22 cellular contexts compared by ENCODE assay signal in genomic region chr5:113218200-113218599, GRCh38.
DNase-seq lines count a peak whose midpoint lies in the region; ATAC-seq and TF ChIP-seq lines count a peak whose summit lies in the region.
"Had no signal": no experiment of that assay in that cellular context is flagged by ENCODE, and none has a peak within 500 bp of the region (broad histone marks: within the 10 kb centered on the region; RNA-seq: fewer than 3 reads in every experiment).

No MANE protein-coding gene starts in this region.

- ATAC-seq in GM21576 (IDR thresholded peaks at IDR 0.05; ENCODE audit: unreplicated experiment): no peak
- no peak for ATAC-seq in HG02840 (IDR thresholded peaks at IDR 0.05; ENCODE audit: low FRiP score, unreplicated experiment)
- ATAC-seq: activated CD8-positive, alpha-beta T cell treated with anti-CD3 and anti-CD28 coated beads for 36 hours; activated naive CD4-positive, alpha-beta T cell treated with anti-CD3 and anti-CD28 coated beads, Interleukin-2, amount 50 U/mL, for 72 hours; activated T-cell treated with anti-CD3 and anti-CD28 coated beads, Interleukin-2, amount 50 U/mL, for 4 hours; naive thymus-derived CD4-positive, alpha-beta T cell; stimulated activated effector memory CD8-positive, alpha-beta T cell treated with anti-CD3 and anti-CD28 coated beads, Interleukin-12 subunit alpha, Interleukin-12 subunit beta, amount 100 ng/mL, for 72 hours; T-helper 17 cell had no signal

- H3K4me1 ChIP-seq in right atrium auricular region (peaks cover 0 to 68% of the 10 kb centered on the region in 2 donors), parathyroid adenoma (peaks cover 58% of the 10 kb centered on the region)

- H3K36me3 ChIP-seq in H7 (replicated peaks; ENCODE audit: control insufficient read depth, insufficient read depth, low read length) (no peaks in the 10 kb centered on the region), right atrium auricular region (no peaks in the 10 kb centered on the region), parathyroid adenoma (ENCODE audit: control insufficient read depth, insufficient read depth, low read length) (no peaks in the 10 kb centered on the region)
- H3K36me3 ChIP-seq: tibial nerve had no signal

- H3K27ac ChIP-seq in right atrium auricular region (peak overlapping the region; percentile 75 to 84), parathyroid adenoma (peak overlapping the region; percentile 57)
- H3K27ac ChIP-seq: coronary artery had no signal

- DNase-seq in H7: peak; percentile 44
- DNase-seq in RPMI8226: peak; percentile 31
- no peak for DNase-seq in right atrium auricular region (ENCODE audit: low spot score)
- no peak for DNase-seq in activated CD4-positive, alpha-beta T cell treated with anti-CD3 and anti-CD28 coated beads for 1 hour
- DNase-seq in DMS114 treated with DMSO at 0.1 percent for 48 hours (lab: John Stamatoyannopoulos, UW; ENCODE audit: unreplicated experiment): no peak
- DNase-seq: activated CD8-positive, alpha-beta T cell treated with anti-CD3 and anti-CD28 coated beads for 36 hours; activated T-cell treated with anti-CD3 and anti-CD28 coated beads, Interleukin-2, amount 50 U/mL, for 4 hours; CD4-positive, CD25-positive, alpha-beta regulatory T cell; foreskin fibroblast; mammary epithelial cell; MM.1S; naive thymus-derived CD4-positive, alpha-beta T cell; NCI-H1694; NCI-H510A; T-helper 17 cell had no signal

- H3K27me3 ChIP-seq in H7 (ENCODE audit: control insufficient read depth, insufficient read depth, low read length) (no peaks in the 10 kb centered on the region), right atrium auricular region (no peaks in the 10 kb centered on the region), parathyroid adenoma (ENCODE audit: control insufficient read depth, insufficient read depth, low read length) (no peaks in the 10 kb centered on the region)
- H3K27me3 ChIP-seq: tibial nerve had no signal

- no peak overlapping the region for H2AFZ ChIP-seq in parathyroid adenoma

- H3K9me3 ChIP-seq in right atrium auricular region (no peaks in the 10 kb centered on the region), parathyroid adenoma (ENCODE audit: control insufficient read depth, low read length) (no peaks in the 10 kb centered on the region)
- H3K9me3 ChIP-seq: tibial nerve had no signal

- H3K79me2 ChIP-seq in parathyroid adenoma: peaks cover 69% of the 10 kb centered on the region

- no peak overlapping the region for H3K9ac ChIP-seq in parathyroid adenoma

- no peak for TF ChIP-seq CTCF in right atrium auricular region (IDR thresholded peaks at IDR 0.05)
- TF ChIP-seq CTCF in parathyroid adenoma (IDR thresholded peaks at IDR 0.05): no peak

- H3K4me2 ChIP-seq in parathyroid adenoma (ENCODE audit: low read length): peak overlapping the region; percentile 49

- H3K4me3 ChIP-seq in H7 (ENCODE audit: insufficient read depth, low read depth, low read length): no peak overlapping the region
- H3K4me3 ChIP-seq in right atrium auricular region: peak overlapping the region in 1 of 2 donors; percentile 32
- H3K4me3 ChIP-seq in parathyroid adenoma (ENCODE audit: low read depth, low read length): no peak overlapping the region
- H3K4me3 ChIP-seq: coronary artery, tibial nerve had no signal

Comparison
In these comparisons a context has a peak if more than half of its experiments do, and no peak if none do; other contexts are left out.
1. DNase-seq: peak in H7 (single experiment) and RPMI8226 (single experiment); none in right atrium auricular region (single experiment), activated CD4-positive, alpha-beta T cell treated with anti-CD3 and anti-CD28 coated beads for 1 hour (single experiment) and DMS114 treated with DMSO at 0.1 percent for 48 hours (single experiment).